Comparison of ENCODE assay signal across 1 cellular context in the genomic region with DNA sequence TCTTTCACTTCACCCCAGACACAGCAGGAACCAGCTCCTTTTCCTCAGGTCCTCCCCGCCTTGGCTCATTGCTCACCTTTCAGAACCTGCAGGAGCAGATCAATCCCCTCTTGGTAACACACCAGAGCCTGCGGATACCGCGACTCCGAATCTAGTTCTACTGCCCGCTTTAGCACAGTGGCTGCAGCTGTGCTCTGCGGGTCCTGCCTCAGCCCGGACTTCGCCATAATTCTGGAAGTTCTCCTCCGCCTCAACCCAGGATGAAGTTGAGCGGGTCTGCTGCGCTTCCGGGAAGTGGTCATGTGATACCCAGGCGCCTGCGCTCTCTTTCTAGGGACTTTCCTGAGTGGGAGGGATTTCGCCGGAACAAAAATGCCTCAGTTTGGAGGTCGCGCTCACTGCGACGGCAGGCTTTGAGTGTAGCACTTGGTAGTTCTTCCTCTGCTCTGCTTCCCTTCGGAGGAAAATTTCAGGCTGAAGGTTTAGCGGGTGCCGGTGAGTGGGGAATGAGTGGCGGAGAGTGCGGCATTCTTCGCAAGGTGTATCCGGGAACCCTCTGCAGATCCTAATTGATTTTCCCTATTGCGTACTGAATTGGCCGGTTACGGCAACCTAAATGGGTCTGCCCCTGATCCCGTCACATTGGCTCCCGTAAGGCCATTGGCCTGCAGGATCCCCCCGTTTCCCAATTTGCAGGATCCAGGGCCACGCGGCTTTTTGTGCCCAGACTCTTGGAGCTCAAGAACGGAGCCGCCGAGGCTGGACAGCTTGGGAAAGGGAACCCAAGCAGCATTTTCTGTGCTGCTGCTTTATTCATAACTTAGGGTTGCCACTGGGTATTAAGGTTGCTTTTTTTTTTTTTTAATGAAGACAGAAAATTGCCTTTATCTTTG.
TF ChIP-seq lines count a peak whose summit lies in the region.

A gene (minus strand): TSS at position 304 of the 893 bp plus-strand sequence. CDS start 77 bp downstream, at position 227.
A gene (plus strand): TSS at position 430 of the 893 bp plus-strand sequence. CDS start 5,020 bp downstream, outside the sequence.

TF ChIP-seq in HepG2, 621 proteins besides CTCF, POLR2A, EP300 and RAD21 (continued from another document and continues in another):
- TF ChIP-seq, protein P1, sequence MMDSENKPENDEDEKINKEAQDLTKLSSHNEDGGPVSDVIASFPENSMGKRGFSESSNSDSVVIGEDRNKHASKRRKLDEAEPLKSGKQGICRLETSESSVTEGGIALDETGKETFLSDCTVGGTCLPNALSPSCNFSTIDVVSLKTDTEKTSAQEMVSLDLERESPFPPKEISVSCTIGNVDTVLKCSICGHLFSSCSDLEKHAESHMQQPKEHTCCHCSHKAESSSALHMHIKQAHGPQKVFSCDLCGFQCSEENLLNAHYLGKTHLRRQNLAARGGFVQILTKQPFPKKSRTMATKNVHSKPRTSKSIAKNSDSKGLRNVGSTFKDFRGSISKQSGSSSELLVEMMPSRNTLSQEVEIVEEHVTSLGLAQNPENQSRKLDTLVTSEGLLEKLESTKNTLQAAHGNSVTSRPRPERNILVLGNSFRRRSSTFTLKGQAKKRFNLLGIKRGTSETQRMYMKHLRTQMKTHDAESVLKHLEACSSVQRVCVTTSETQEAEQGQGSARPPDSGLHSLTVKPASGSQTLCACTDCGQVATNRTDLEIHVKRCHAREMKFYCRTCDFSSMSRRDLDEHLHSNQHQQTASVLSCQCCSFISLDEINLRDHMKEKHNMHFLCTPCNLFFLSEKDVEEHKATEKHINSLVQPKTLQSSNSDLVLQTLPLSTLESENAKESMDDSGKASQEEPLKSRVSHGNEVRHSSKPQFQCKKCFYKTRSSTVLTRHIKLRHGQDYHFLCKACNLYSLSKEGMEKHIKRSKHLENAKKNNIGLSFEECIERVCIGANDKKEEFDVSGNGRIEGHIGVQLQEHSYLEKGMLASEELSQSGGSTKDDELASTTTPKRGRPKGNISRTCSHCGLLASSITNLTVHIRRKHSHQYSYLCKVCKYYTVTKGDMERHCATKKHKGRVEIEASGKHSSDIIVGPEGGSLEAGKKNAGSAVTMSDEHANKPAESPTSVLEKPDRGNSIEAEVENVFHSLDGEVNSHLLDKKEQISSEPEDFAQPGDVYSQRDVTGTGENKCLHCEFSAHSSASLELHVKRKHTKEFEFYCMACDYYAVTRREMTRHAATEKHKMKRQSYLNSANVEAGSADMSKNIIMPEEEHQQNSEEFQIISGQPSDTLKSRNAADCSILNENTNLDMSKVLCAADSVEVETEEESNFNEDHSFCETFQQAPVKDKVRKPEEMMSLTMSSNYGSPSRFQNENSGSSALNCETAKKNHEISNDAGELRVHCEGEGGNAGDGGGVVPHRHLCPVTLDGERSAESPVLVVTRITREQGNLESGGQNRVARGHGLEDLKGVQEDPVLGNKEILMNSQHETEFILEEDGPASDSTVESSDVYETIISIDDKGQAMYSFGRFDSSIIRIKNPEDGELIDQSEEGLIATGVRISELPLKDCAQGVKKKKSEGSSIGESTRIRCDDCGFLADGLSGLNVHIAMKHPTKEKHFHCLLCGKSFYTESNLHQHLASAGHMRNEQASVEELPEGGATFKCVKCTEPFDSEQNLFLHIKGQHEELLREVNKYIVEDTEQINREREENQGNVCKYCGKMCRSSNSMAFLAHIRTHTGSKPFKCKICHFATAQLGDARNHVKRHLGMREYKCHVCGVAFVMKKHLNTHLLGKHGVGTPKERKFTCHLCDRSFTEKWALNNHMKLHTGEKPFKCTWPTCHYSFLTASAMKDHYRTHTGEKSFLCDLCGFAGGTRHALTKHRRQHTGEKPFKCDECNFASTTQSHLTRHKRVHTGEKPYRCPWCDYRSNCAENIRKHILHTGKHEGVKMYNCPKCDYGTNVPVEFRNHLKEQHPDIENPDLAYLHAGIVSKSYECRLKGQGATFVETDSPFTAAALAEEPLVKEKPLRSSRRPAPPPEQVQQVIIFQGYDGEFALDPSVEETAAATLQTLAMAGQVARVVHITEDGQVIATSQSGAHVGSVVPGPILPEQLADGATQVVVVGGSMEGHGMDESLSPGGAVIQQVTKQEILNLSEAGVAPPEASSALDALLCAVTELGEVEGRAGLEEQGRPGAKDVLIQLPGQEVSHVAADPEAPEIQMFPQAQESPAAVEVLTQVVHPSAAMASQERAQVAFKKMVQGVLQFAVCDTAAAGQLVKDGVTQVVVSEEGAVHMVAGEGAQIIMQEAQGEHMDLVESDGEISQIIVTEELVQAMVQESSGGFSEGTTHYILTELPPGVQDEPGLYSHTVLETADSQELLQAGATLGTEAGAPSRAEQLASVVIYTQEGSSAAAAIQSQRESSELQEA (CRISPR knock-in tag; IDR thresholded peaks at IDR 0.05; ENCODE audit: not compliant biosample characterization), result peak; percentile 88
- TF ChIP-seq THYN1 (CRISPR knock-in tag; IDR thresholded peaks at IDR 0.05; ENCODE audit: borderline replicate concordance, low read depth) (no peak; the same call in 1 of the 2 replicates), ZNF570 (CRISPR knock-in tag; IDR thresholded peaks at IDR 0.05; ENCODE audit: borderline replicate concordance) (peak; percentile 94; the same call in 1 of the 2 replicates), NCOA2 (CRISPR knock-in tag; IDR thresholded peaks at IDR 0.05) (peak; percentile 76), ZNF180 (CRISPR knock-in tag; IDR thresholded peaks at IDR 0.05; ENCODE audit: borderline replicate concordance, low read depth) (no peak), ZNF331 (CRISPR knock-in tag; IDR thresholded peaks at IDR 0.05) (peak; percentile 90), PAWR (CRISPR knock-in tag; IDR thresholded peaks at IDR 0.05; ENCODE audit: borderline replicate concordance) (no peak), RBM39 (IDR thresholded peaks at IDR 0.05; ENCODE audit: low read depth, low read length, poor library complexity, severe bottlenecking) (peak; percentile 95), ISL2 (CRISPR knock-in tag; IDR thresholded peaks at IDR 0.05) (peak; percentile 81; the same call in 1 of the 2 replicates), ZNF12 (CRISPR knock-in tag; IDR thresholded peaks at IDR 0.05) (peak; percentile 78), KDM2A (CRISPR knock-in tag; IDR thresholded peaks at IDR 0.05; ENCODE audit: borderline replicate concordance, low read depth) (peak; percentile 98), NR2F2 (IDR thresholded peaks at IDR 0.05; ENCODE audit: borderline replicate concordance, low read depth) (peak; percentile 81; the same call in 1 of the 2 replicates), SMARCC2 (IDR thresholded peaks at IDR 0.05) (0 out of 2 replicates have a peak, but pooled peaks have one; percentile 36), SATB2 (CRISPR knock-in tag; IDR thresholded peaks at IDR 0.05) (peak; percentile 62; the same call in 1 of the 2 replicates), NR2F6 (IDR thresholded peaks at IDR 0.05) (peak; percentile 48), NR2F6 (CRISPR knock-in tag; IDR thresholded peaks at IDR 0.05) (peak; percentile 77), PITX1 (CRISPR knock-in tag; IDR thresholded peaks at IDR 0.05) (peak; percentile 95), RORA (CRISPR knock-in tag; IDR thresholded peaks at IDR 0.05) (no peak), ZNF652 (CRISPR knock-in tag; IDR thresholded peaks at IDR 0.05; ENCODE audit: borderline replicate concordance, low read depth) (peak; percentile 87), ZNF879 (CRISPR knock-in tag; IDR thresholded peaks at IDR 0.05) (0 out of 2 replicates have a peak, but pooled peaks have one; percentile 59), ZC3H13 (CRISPR knock-in tag; IDR thresholded peaks at IDR 0.05) (peak; percentile 91), TRIM24 (CRISPR knock-in tag; IDR thresholded peaks at IDR 0.05) (no peak), PHF21A (CRISPR knock-in tag; IDR thresholded peaks at IDR 0.05) (peak; percentile 98), SOX13 (IDR thresholded peaks at IDR 0.05) (peak; percentile 60; the same call in 1 of the 2 replicates), SOX13 (CRISPR knock-in tag; conservative IDR thresholded peaks at IDR 0.05 in 1 of 2, IDR thresholded peaks at IDR 0.05 in 1 of 2) (peak in 1 of 2 experiments; percentile 72; a peak in 2 of 4 replicates), ZNF709 (CRISPR knock-in tag; IDR thresholded peaks at IDR 0.05) (peak; percentile 89; the same call in 1 of the 2 replicates), ZNF746 (CRISPR knock-in tag; IDR thresholded peaks at IDR 0.05) (no peak; the same call in 1 of the 2 replicates), NFYC (CRISPR knock-in tag; IDR thresholded peaks at IDR 0.05) (peak; percentile 60; the same call in 1 of the 2 replicates), BRD4 (CRISPR knock-in tag; IDR thresholded peaks at IDR 0.05) (peak; percentile 98; the same call in 1 of the 2 replicates), HDAC1 (CRISPR knock-in tag; IDR thresholded peaks at IDR 0.05) (peak; percentile 94), NFIC (IDR thresholded peaks at IDR 0.05; ENCODE audit: low read length) (peak; percentile 81), NFE2L2 (IDR thresholded peaks at IDR 0.05; ENCODE audit: low read length) (no peak; the same call in 1 of the 2 replicates)
- TF ChIP-seq, protein P2, sequence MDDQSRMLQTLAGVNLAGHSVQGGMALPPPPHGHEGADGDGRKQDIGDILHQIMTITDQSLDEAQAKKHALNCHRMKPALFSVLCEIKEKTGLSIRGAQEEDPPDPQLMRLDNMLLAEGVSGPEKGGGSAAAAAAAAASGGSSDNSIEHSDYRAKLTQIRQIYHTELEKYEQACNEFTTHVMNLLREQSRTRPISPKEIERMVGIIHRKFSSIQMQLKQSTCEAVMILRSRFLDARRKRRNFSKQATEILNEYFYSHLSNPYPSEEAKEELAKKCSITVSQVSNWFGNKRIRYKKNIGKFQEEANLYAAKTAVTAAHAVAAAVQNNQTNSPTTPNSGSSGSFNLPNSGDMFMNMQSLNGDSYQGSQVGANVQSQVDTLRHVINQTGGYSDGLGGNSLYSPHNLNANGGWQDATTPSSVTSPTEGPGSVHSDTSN (CRISPR knock-in tag; IDR thresholded peaks at IDR 0.05; ENCODE audit: borderline replicate concordance), result no peak; the same call in 1 of the 2 replicates
- TF ChIP-seq, protein P3, sequence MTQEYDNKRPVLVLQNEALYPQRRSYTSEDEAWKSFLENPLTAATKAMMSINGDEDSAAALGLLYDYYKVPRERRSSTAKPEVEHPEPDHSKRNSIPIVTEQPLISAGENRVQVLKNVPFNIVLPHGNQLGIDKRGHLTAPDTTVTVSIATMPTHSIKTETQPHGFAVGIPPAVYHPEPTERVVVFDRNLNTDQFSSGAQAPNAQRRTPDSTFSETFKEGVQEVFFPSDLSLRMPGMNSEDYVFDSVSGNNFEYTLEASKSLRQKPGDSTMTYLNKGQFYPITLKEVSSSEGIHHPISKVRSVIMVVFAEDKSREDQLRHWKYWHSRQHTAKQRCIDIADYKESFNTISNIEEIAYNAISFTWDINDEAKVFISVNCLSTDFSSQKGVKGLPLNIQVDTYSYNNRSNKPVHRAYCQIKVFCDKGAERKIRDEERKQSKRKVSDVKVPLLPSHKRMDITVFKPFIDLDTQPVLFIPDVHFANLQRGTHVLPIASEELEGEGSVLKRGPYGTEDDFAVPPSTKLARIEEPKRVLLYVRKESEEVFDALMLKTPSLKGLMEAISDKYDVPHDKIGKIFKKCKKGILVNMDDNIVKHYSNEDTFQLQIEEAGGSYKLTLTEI (CRISPR knock-in tag; conservative IDR thresholded peaks at IDR 0.05), result no peak
- TF ChIP-seq, protein P4, sequence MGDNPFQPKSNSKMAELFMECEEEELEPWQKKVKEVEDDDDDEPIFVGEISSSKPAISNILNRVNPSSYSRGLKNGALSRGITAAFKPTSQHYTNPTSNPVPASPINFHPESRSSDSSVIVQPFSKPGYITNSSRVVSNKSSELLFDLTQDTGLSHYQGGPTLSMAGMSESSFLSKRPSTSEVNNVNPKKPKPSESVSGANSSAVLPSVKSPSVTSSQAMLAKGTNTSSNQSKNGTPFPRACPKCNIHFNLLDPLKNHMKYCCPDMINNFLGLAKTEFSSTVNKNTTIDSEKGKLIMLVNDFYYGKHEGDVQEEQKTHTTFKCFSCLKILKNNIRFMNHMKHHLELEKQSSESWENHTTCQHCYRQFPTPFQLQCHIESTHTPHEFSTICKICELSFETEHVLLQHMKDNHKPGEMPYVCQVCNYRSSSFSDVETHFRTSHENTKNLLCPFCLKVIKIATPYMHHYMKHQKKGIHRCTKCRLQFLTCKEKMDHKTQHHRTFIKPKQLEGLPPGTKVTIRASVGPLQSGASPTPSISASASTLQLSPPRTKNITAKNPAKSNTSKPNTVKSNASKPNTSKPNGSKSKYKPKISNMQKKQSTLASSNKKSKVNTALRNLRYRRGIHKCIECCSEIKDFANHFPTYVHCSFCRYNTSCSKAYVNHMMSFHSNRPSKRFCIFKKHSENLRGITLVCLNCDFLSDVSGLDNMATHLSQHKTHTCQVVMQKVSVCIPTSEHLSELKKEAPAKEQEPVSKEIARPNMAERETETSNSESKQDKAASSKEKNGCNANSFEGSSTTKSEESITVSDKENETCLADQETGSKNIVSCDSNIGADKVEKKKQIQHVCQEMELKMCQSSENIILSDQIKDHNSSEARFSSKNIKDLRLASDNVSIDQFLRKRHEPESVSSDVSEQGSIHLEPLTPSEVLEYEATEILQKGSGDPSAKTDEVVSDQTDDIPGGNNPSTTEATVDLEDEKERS (CRISPR knock-in tag; IDR thresholded peaks at IDR 0.05), result peak; percentile 74; the same call in 1 of the 2 replicates
- TF ChIP-seq, protein P5, sequence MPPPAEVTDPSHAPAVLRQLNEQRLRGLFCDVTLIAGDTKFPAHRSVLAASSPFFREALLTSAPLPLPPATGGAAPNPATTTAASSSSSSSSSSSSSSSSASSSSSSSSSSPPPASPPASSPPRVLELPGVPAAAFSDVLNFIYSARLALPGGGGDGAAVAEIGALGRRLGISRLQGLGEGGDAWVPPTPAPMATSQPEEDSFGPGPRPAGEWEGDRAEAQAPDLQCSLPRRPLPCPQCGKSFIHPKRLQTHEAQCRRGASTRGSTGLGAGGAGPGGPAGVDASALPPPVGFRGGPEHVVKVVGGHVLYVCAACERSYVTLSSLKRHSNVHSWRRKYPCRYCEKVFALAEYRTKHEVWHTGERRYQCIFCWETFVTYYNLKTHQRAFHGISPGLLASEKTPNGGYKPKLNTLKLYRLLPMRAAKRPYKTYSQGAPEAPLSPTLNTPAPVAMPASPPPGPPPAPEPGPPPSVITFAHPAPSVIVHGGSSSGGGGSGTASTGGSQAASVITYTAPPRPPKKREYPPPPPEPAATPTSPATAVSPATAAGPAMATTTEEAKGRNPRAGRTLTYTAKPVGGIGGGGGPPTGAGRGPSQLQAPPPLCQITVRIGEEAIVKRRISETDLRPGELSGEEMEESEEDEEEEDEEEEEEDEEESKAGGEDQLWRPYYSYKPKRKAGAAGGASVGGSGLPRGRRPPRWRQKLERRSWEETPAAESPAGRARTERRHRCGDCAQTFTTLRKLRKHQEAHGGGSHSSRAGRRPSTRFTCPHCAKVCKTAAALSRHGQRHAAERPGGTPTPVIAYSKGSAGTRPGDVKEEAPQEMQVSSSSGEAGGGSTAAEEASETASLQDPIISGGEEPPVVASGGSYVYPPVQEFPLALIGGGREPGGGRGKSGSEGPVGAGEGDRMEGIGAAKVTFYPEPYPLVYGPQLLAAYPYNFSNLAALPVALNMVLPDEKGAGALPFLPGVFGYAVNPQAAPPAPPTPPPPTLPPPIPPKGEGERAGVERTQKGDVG (CRISPR knock-in tag; IDR thresholded peaks at IDR 0.05; ENCODE audit: borderline replicate concordance), result peak; percentile 97
